ENCODE assay signal across 16 cellular contexts in the genomic region with DNA sequence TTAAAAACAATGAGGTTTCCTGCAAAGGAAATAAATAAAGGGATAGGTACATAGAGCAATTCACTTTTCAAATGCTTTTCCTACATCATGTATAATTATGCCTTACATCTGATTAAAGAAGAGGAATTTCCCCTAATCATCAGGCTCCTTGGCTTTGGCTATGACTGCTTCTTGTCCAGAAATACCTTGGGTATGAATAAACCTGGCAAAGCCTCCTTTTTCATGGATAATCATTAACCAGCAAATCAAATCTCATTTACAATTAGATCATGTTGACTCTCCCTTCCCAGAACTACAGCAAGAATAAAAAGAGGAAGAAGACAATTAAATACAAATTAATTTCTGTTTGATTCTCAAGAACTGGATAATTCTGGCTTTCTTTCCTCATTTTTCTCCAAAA. TPM values are rescaled to one million over a fixed set of nuclear protein-coding genes. Genes with fewer than 3 reads are reported as not detected.
DNase-seq lines count a peak whose midpoint lies in the region; ATAC-seq and TF ChIP-seq lines count a peak whose summit lies in the region.
"Had no signal": no experiment of that assay in that cellular context is flagged by ENCODE, and none has a peak within 500 bp of the region (broad histone marks: within the 10 kb centered on the region; RNA-seq: fewer than 3 reads in every experiment).

No MANE protein-coding gene starts in this region.

- peak; percentile 21 to 22 for TF ChIP-seq RAD21 in liver (IDR thresholded peaks at IDR 0.05)

- H3K36me3 ChIP-seq in endocrine pancreas (ENCODE audit: control insufficient read depth, insufficient read depth, low read length), result no peaks in the 10 kb centered on the region
- H3K36me3 ChIP-seq in liver (ENCODE audit: control insufficient read depth in 4 of 4, insufficient read depth in 3 of 4, low read depth in 1 of 4, low read length in 3 of 4), result no peaks in the 10 kb centered on the region

- TF ChIP-seq CTCF in 22Rv1 (IDR thresholded peaks at IDR 0.05) (no peak), liver (IDR thresholded peaks at IDR 0.05; ENCODE audit: low read depth, low read length, missing input control) (no peak)

- H3K27ac ChIP-seq in 22Rv1 (peak overlapping the region; percentile 83), liver (ENCODE audit: low read depth in 1 of 2, low read length in 2 of 2) (peak overlapping the region in 1 of 2 donors; percentile 35)
- H3K27ac ChIP-seq: KMS-11 had no signal

- H3K9me3 ChIP-seq in endocrine pancreas (ENCODE audit: control insufficient read depth, low read length), result no peaks in the 10 kb centered on the region
- no peaks in the 10 kb centered on the region for H3K9me3 ChIP-seq in liver (ENCODE audit: control insufficient read depth in 4 of 4, low read length in 3 of 4)

- H3K4me3 ChIP-seq in endocrine pancreas (ENCODE audit: control insufficient read depth, insufficient read depth, low read length), result peak overlapping the region; percentile 54
- no peak overlapping the region for H3K4me3 ChIP-seq in liver (ENCODE audit: low read depth in 1 of 3, low read length in 3 of 3)

- peaks cover 11% of the 10 kb centered on the region for H3K4me1 ChIP-seq in endocrine pancreas (ENCODE audit: control insufficient read depth, insufficient read depth, low read length)
- peaks cover 4 to 16% (median 12%) of the 10 kb centered on the region in 4 donors for H3K4me1 ChIP-seq in liver (ENCODE audit: control insufficient read depth in 4 of 4, insufficient read depth in 4 of 4, low read length in 3 of 4)

- no peak overlapping the region for H3K9ac ChIP-seq in endocrine pancreas (ENCODE audit: control insufficient read depth, insufficient read depth, low read length)
- H3K9ac ChIP-seq in liver (ENCODE audit: low read depth in 1 of 2, low read length in 2 of 2), result peak overlapping the region in 1 of 2 donors; percentile 13
- H3K9ac ChIP-seq: KMS-11 had no signal

- DNase-seq in NCI-H226, result peak; percentile 33
- no peak for DNase-seq in NK-92 (lab: John Stamatoyannopoulos, UW; ENCODE audit: unreplicated experiment)
- no peak for DNase-seq in epidermal melanocyte (ENCODE audit: insufficient read length, low spot score)
- DNase-seq: CD4-positive, alpha-beta memory T cell; glutamatergic neuron; NCI-H2171 treated with DMSO at 0.1 percent for 48 hours; occipital lobe; stimulated activated naive B cell treated with anti-CD40 and anti-IgM and Interleukin-4, amounts not matched to agents 10 μg/mL and 1 μg/mL and 100 μg/mL, for 72 hours; T-cell had no signal

- H3K27me3 ChIP-seq in endocrine pancreas (ENCODE audit: control insufficient read depth, insufficient read depth, low read length), result no peaks in the 10 kb centered on the region
- no peaks in the 10 kb centered on the region for H3K27me3 ChIP-seq in liver (ENCODE audit: control insufficient read depth in 4 of 4, insufficient read depth in 4 of 4, low read length in 3 of 4)

- ATAC-seq in HG02852 (IDR thresholded peaks at IDR 0.05; ENCODE audit: unreplicated experiment), result no peak
- no peak for ATAC-seq in HG03025 (IDR thresholded peaks at IDR 0.05; ENCODE audit: low FRiP score, unreplicated experiment)
- ATAC-seq: stimulated activated naive B cell treated with anti-CD40 and anti-IgM and Interleukin-4, amounts not matched to agents 10 μg/mL and 1 μg/mL and 100 μg/mL, for 72 hours; T-cell; WTC11 had no signal

TF ChIP-seq in liver, 16 proteins besides CTCF, POLR2A, EP300 and RAD21:
- no peak for TF ChIP-seq GABPA (IDR thresholded peaks at IDR 0.05 in 1 of 2, conservative IDR thresholded peaks at IDR 0.05 in 1 of 2)
- TF ChIP-seq FOXA1 (IDR thresholded peaks at IDR 0.05), result peak; percentile 46
- TF ChIP-seq JUND (IDR thresholded peaks at IDR 0.05), result no peak
- TF ChIP-seq, protein P1, sequence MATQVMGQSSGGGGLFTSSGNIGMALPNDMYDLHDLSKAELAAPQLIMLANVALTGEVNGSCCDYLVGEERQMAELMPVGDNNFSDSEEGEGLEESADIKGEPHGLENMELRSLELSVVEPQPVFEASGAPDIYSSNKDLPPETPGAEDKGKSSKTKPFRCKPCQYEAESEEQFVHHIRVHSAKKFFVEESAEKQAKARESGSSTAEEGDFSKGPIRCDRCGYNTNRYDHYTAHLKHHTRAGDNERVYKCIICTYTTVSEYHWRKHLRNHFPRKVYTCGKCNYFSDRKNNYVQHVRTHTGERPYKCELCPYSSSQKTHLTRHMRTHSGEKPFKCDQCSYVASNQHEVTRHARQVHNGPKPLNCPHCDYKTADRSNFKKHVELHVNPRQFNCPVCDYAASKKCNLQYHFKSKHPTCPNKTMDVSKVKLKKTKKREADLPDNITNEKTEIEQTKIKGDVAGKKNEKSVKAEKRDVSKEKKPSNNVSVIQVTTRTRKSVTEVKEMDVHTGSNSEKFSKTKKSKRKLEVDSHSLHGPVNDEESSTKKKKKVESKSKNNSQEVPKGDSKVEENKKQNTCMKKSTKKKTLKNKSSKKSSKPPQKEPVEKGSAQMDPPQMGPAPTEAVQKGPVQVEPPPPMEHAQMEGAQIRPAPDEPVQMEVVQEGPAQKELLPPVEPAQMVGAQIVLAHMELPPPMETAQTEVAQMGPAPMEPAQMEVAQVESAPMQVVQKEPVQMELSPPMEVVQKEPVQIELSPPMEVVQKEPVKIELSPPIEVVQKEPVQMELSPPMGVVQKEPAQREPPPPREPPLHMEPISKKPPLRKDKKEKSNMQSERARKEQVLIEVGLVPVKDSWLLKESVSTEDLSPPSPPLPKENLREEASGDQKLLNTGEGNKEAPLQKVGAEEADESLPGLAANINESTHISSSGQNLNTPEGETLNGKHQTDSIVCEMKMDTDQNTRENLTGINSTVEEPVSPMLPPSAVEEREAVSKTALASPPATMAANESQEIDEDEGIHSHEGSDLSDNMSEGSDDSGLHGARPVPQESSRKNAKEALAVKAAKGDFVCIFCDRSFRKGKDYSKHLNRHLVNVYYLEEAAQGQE (IDR thresholded peaks at IDR 0.05), result no peak
- TF ChIP-seq YY1 (IDR thresholded peaks at IDR 0.05), result peak; percentile 24
- no peak for TF ChIP-seq EGR1 (IDR thresholded peaks at IDR 0.05; ENCODE audit: low read depth in 2 of 2)
- TF ChIP-seq SP1 (IDR thresholded peaks at IDR 0.05), result no peak
- no peak for TF ChIP-seq HNF4G (IDR thresholded peaks at IDR 0.05)
- TF ChIP-seq, protein P2, sequence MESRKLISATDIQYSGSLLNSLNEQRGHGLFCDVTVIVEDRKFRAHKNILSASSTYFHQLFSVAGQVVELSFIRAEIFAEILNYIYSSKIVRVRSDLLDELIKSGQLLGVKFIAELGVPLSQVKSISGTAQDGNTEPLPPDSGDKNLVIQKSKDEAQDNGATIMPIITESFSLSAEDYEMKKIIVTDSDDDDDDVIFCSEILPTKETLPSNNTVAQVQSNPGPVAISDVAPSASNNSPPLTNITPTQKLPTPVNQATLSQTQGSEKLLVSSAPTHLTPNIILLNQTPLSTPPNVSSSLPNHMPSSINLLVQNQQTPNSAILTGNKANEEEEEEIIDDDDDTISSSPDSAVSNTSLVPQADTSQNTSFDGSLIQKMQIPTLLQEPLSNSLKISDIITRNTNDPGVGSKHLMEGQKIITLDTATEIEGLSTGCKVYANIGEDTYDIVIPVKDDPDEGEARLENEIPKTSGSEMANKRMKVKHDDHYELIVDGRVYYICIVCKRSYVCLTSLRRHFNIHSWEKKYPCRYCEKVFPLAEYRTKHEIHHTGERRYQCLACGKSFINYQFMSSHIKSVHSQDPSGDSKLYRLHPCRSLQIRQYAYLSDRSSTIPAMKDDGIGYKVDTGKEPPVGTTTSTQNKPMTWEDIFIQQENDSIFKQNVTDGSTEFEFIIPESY (IDR thresholded peaks at IDR 0.05), result no peak
- TF ChIP-seq, protein P3, sequence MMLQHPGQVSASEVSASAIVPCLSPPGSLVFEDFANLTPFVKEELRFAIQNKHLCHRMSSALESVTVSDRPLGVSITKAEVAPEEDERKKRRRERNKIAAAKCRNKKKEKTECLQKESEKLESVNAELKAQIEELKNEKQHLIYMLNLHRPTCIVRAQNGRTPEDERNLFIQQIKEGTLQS (IDR thresholded peaks at IDR 0.05), result no peak
- no peak for TF ChIP-seq NR2F2 (IDR thresholded peaks at IDR 0.05)
- TF ChIP-seq, protein P4, sequence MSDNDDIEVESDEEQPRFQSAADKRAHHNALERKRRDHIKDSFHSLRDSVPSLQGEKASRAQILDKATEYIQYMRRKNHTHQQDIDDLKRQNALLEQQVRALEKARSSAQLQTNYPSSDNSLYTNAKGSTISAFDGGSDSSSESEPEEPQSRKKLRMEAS (IDR thresholded peaks at IDR 0.05), result no peak
- peak; percentile 79 for TF ChIP-seq FOXA2 (IDR thresholded peaks at IDR 0.05)
- TF ChIP-seq RXRA (IDR thresholded peaks at IDR 0.05), result no peak
- TF ChIP-seq HNF4A (conservative IDR thresholded peaks at IDR 0.05), result peak in 1 of 2 donors; percentile 15
- TF ChIP-seq TAF1 (conservative IDR thresholded peaks at IDR 0.05), result no peak

RNA-seq across cellular contexts. Expression of a gene that starts 58.0 kb away (rescaled TPM):
- 10 to 100 TPM; 17.3 to 22.4 TPM for total RNA-seq in liver
- 1 to 10 TPM; 5.7 to 5.8 TPM for polyA plus RNA-seq in liver
